7 cellular contexts compared by ENCODE assay signal in genomic region chr3:194520201-194520600, GRCh38. TPM values are rescaled to one million over a fixed set of nuclear protein-coding genes. Genes with fewer than 3 reads are reported as not detected.
DNase-seq lines count a peak whose midpoint lies in the region; TF ChIP-seq lines count a peak whose summit lies in the region.
"Not testable (repeated sequence)": the region's sequence is repeated elsewhere in the genome, so short reads cannot be mapped to it uniquely, and the experiment has no call there.

No MANE protein-coding gene starts in this region.

- not testable (repeated sequence) for H4K20me1 ChIP-seq in DOHH2 (ENCODE audit: control insufficient read depth, insufficient read depth, low read depth, low read length); OCI-LY1 (ENCODE audit: insufficient read depth, low read length)

- peak; percentile 7 for DNase-seq in WERI-Rb-1
- DNase-seq in activated T-helper 2 cell treated with anti-CD3 and anti-CD28 coated beads, Interferon-gamma antibody, Interleukin-2, Interleukin-4, amounts not matched to agents 10 μg/mL and 5 μg/mL and 100 μg/mL, durations not matched to agents 14 hours and 24 hours and 36 hours (ENCODE audit: low spot score), result not testable (repeated sequence)
- peak; percentile 37 for DNase-seq in fibroblast of pulmonary artery (ENCODE audit: low read depth)
- peak; percentile 25 for DNase-seq in mesendoderm

- not testable (repeated sequence) for H3K9me3 ChIP-seq in DOHH2 (ENCODE audit: control insufficient read depth, insufficient read depth, low read length); OCI-LY1 (ENCODE audit: low read length); WERI-Rb-1 (ENCODE audit: severe bottlenecking)

- TF ChIP-seq CTCF in DOHH2 (IDR thresholded peaks at IDR 0.05; ENCODE audit: low read depth, low read length, poor library complexity, severe bottlenecking) (peak; percentile 37), OCI-LY1 (IDR thresholded peaks at IDR 0.05; ENCODE audit: low read length) (peak; percentile 45), WERI-Rb-1 (IDR thresholded peaks at IDR 0.05; ENCODE audit: low read depth, low read length) (peak; percentile 15; the same call in 1 of the 2 replicates)
- TF ChIP-seq CTCF in fibroblast of pulmonary artery (IDR thresholded peaks at IDR 0.05; ENCODE audit: low read length, missing control alignments), result not testable (repeated sequence)

- not testable (repeated sequence) for H3K4me1 ChIP-seq in DOHH2 (ENCODE audit: control insufficient read depth, low read length); OCI-LY1 (ENCODE audit: insufficient read depth, low read length, severe bottlenecking); mesendoderm (ENCODE audit: control insufficient read depth, low read depth, low read length)

- TF ChIP-seq EP300 in Ishikawa (IDR thresholded peaks at IDR 0.05; ENCODE audit: borderline replicate concordance), result not testable (repeated sequence)

- H4K8ac ChIP-seq in mesendoderm (ENCODE audit: low read depth, low read length), result not testable (repeated sequence)

- peak overlapping the region; percentile 7 for H3K27ac Mint-ChIP-seq in activated T-helper 2 cell treated with anti-CD3 and anti-CD28 coated beads, Interferon-gamma antibody, Interleukin-2, Interleukin-4, amounts not matched to agents 10 μg/mL and 5 μg/mL and 100 μg/mL, durations not matched to agents 14 hours and 24 hours and 36 hours

- not testable (repeated sequence) for H3K9ac ChIP-seq in OCI-LY1 (ENCODE audit: low read length); mesendoderm (ENCODE audit: low read length)

- not testable (repeated sequence) for H3K18ac ChIP-seq in mesendoderm (ENCODE audit: low read length)

- not testable (repeated sequence) for H3K4me2 ChIP-seq in DOHH2 (ENCODE audit: low read length); OCI-LY1 (ENCODE audit: low read length); mesendoderm (ENCODE audit: low read length)

- not testable (repeated sequence) for H3K4ac ChIP-seq in mesendoderm (ENCODE audit: low read depth, low read length)

- H2AK5ac ChIP-seq in mesendoderm (ENCODE audit: low read length), result not testable (repeated sequence)

- peak; percentile 26; the same call in 1 of the 2 replicates for TF ChIP-seq RAD21 in Ishikawa (IDR thresholded peaks at IDR 0.05; ENCODE audit: low read depth)

- not testable (repeated sequence) for H3K27me3 Mint-ChIP-seq in activated T-helper 2 cell treated with anti-CD3 and anti-CD28 coated beads, Interferon-gamma antibody, Interleukin-2, Interleukin-4, amounts not matched to agents 10 μg/mL and 5 μg/mL and 100 μg/mL, durations not matched to agents 14 hours and 24 hours and 36 hours (ENCODE audit: low read depth)

- not testable (repeated sequence) for H3K9me2 ChIP-seq in DOHH2 (replicated peaks; ENCODE audit: control insufficient read depth, low read length); OCI-LY1 (ENCODE audit: low read depth, low read length)

- not testable (repeated sequence) for H2AFZ ChIP-seq in OCI-LY1 (ENCODE audit: low read length)

- not testable (repeated sequence) for H3K4me3 Mint-ChIP-seq in activated T-helper 2 cell treated with anti-CD3 and anti-CD28 coated beads, Interferon-gamma antibody, Interleukin-2, Interleukin-4, amounts not matched to agents 10 μg/mL and 5 μg/mL and 100 μg/mL, durations not matched to agents 14 hours and 24 hours and 36 hours (ENCODE audit: low read depth)

- not testable (repeated sequence) for H3K4me3 ChIP-seq in DOHH2 (ENCODE audit: low read length); OCI-LY1 (ENCODE audit: low read depth, low read length, poor library complexity, severe bottlenecking); WERI-Rb-1 (ENCODE audit: low read depth, low read length); fibroblast of pulmonary artery (replicated peaks; ENCODE audit: low read depth, low read length); mesendoderm (ENCODE audit: low read length)

- peaks cover 20% of the 10 kb centered on the region for H3K36me3 Mint-ChIP-seq in activated T-helper 2 cell treated with anti-CD3 and anti-CD28 coated beads, Interferon-gamma antibody, Interleukin-2, Interleukin-4, amounts not matched to agents 10 μg/mL and 5 μg/mL and 100 μg/mL, durations not matched to agents 14 hours and 24 hours and 36 hours (ENCODE audit: low read depth)

- H3K27ac ChIP-seq in DOHH2 (ENCODE audit: low read depth, low read length); OCI-LY1 (ENCODE audit: low read depth, low read length, poor library complexity, severe bottlenecking); WERI-Rb-1; mesendoderm (ENCODE audit: low read depth, low read length): not testable (repeated sequence)

- no CpG with 5 or more reads among the region's 5 CpGs for WGBS in mesendoderm (ENCODE audit: extremely low coverage, insufficient coverage, low lambda C conversion rate)

- H4K5ac ChIP-seq in mesendoderm (ENCODE audit: low read length), result not testable (repeated sequence)

- not testable (repeated sequence) for H2BK15ac ChIP-seq in mesendoderm (replicated peaks; ENCODE audit: low read depth)

- H3K4me1 Mint-ChIP-seq in activated T-helper 2 cell treated with anti-CD3 and anti-CD28 coated beads, Interferon-gamma antibody, Interleukin-2, Interleukin-4, amounts not matched to agents 10 μg/mL and 5 μg/mL and 100 μg/mL, durations not matched to agents 14 hours and 24 hours and 36 hours (ENCODE audit: low read depth), result peaks cover 27% of the 10 kb centered on the region

- intact Hi-C loops in activated T-helper 2 cell treated with anti-CD3 and anti-CD28 coated beads, Interferon-gamma antibody, Interleukin-2, Interleukin-4, amounts not matched to agents 10 μg/mL and 5 μg/mL and 100 μg/mL, durations not matched to agents 14 hours and 24 hours and 36 hours (cut with micrococcal nuclease), result loop anchor here (2.0 kb wide), 1 partner anchor 65 kb away; no protein-coding TSS in a partner anchor

- H3K79me2 ChIP-seq in DOHH2 (ENCODE audit: control insufficient read depth, low read length); OCI-LY1 (ENCODE audit: insufficient read depth, low read length); mesendoderm (ENCODE audit: control insufficient read depth, insufficient read depth, low read length): not testable (repeated sequence)

- peak overlapping the region; percentile 61 for H3K56ac ChIP-seq in mesendoderm (ENCODE audit: low read length)

- peaks cover 36% of the 10 kb centered on the region for H3K9me3 Mint-ChIP-seq in activated T-helper 2 cell treated with anti-CD3 and anti-CD28 coated beads, Interferon-gamma antibody, Interleukin-2, Interleukin-4, amounts not matched to agents 10 μg/mL and 5 μg/mL and 100 μg/mL, durations not matched to agents 14 hours and 24 hours and 36 hours

- not testable (repeated sequence) for H2BK5ac ChIP-seq in mesendoderm (ENCODE audit: low read length)

- not testable (repeated sequence) for H3K23ac ChIP-seq in mesendoderm (ENCODE audit: low read length)

- H3K79me1 ChIP-seq in mesendoderm (ENCODE audit: low read length), result not testable (repeated sequence)

- not testable (repeated sequence) for H3K36me3 ChIP-seq in DOHH2 (ENCODE audit: control insufficient read depth, low read length); OCI-LY1 (ENCODE audit: insufficient read depth, low read length); WERI-Rb-1; mesendoderm (ENCODE audit: control insufficient read depth, insufficient read depth, low read length)

- H2BK120ac ChIP-seq in mesendoderm (ENCODE audit: low read depth, low read length), result not testable (repeated sequence)

- H3K27me3 ChIP-seq in DOHH2 (ENCODE audit: control insufficient read depth, low read length), result peaks cover 16% of the 10 kb centered on the region
- not testable (repeated sequence) for H3K27me3 ChIP-seq in OCI-LY1 (ENCODE audit: insufficient read depth, low read length); WERI-Rb-1 (ENCODE audit: insufficient read depth, low read depth, severe bottlenecking); mesendoderm (ENCODE audit: insufficient read depth, low read length, poor library complexity)

- H3F3A ChIP-seq in DOHH2 (ENCODE audit: control insufficient read depth, insufficient read depth); OCI-LY1 (ENCODE audit: insufficient read depth, low read length): not testable (repeated sequence)

RNA-seq across cellular contexts. Expression of gene ATP13A3, which starts 33.4 kb away (rescaled TPM):
- total RNA-seq in activated T-helper 2 cell treated with anti-CD3 and anti-CD28 coated beads, Interferon-gamma antibody, Interleukin-2, Interleukin-4, amounts not matched to agents 10 μg/mL and 5 μg/mL and 100 μg/mL, durations not matched to agents 14 hours and 24 hours and 36 hours, result 136 and 150 TPM in 2 replicates
- polyA plus RNA-seq in mesendoderm (2013, experiment 1 of 2), result 43.8 TPM
- 42.9 TPM for polyA plus RNA-seq in mesendoderm (2013, experiment 2 of 2)
